16 cellular contexts compared by ENCODE assay signal in genomic region chr9:120186276-120186675, GRCh38.
"Had no signal": no experiment of that assay in that cellular context is flagged by ENCODE, and none has a peak within 500 bp of the region (broad histone marks: within the 10 kb centered on the region; RNA-seq: fewer than 3 reads in every experiment).

No MANE protein-coding gene starts in this region.

- DNase-seq: activated B cell treated with CpG ODN at 0.5 μM for 24 hours; activated CD8-positive, alpha-beta memory T cell treated with anti-CD3 and anti-CD28 coated beads, Interleukin-2, amount 10 ng/mL, durations not matched to agents 7 days and 5 days; activated CD8-positive, alpha-beta T cell treated with anti-CD3 and anti-CD28 coated beads, Interleukin-2, amount 10 ng/mL, durations not matched to agents 7 days and 5 days; activated naive CD4-positive, alpha-beta T cell; activated T-cell treated with anti-CD3 and anti-CD28 coated beads, Interleukin-2, amount 50 U/mL, for 48 hours; head of caudate nucleus; hippocampal formation; kidney; left colon; naive B cell; nephron progenitor cell; retina; sigmoid colon; small intestine; stimulated activated CD4-positive, alpha-beta T cell treated with anti-CD3 and anti-CD28 coated beads, Interleukin-4, amount 100 ng/mL, for 24 hours; trophoblast cell had no signal
